23 cellular contexts compared by ENCODE assay signal in the genomic region with DNA sequence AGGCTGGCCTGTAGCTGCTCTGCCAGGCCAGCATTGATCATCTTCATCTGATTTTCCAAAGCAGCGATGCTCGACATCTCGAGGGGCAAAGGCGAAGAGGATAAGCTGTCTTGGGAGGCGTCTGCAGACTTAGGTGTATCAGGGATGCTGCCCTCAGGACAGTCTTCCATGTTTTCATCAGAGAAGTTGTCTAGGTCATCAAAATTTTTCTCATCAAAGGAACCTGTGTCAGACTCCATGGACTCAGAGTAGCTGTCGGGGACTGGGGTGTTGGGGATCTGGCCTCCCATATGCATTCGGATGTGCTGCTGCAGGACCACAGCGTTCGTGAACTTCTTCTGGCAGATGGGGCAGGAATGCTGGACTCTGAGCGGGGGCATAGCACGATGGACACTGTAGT. TPM values are rescaled to one million over a fixed set of nuclear protein-coding genes. Genes with fewer than 3 reads are reported as not detected.
"Had no signal": no experiment of that assay in that cellular context is flagged by ENCODE, and none has a peak within 500 bp of the region (broad histone marks: within the 10 kb centered on the region; RNA-seq: fewer than 3 reads in every experiment).

No MANE protein-coding gene starts in this region.

- H3K4me3 ChIP-seq: K562 had no signal

- FAIRE-seq: K562, RCC 7860 had no signal

- DNase-seq: Kasumi-1, MM.1S, NCI-H1092 treated with DMSO at 0.1 percent for 48 hours, NCI-H1436, NCI-H187, NCI-H2029, NCI-H2081 treated with DMSO at 0.1 percent for 48 hours, NCI-H2171, NCI-H226, NCI-H446, NCI-H510A, NCI-H524 treated with DMSO at 0.1 percent for 48 hours, NCI-H69, NCI-H774, RPMI8226, SHP77 had no signal

- H3K36me3 Mint-ChIP-seq: IgD-negative memory B cell had no signal

- H3K4me2 ChIP-seq: KMS-11, SK-N-SH had no signal

- H3K4me3 Mint-ChIP-seq: IgD-negative memory B cell had no signal

- H3K9me3 ChIP-seq: SK-N-SH had no signal

- H3K9ac ChIP-seq: KMS-11, SK-N-SH had no signal

- H3K27ac ChIP-seq: KMS-11 had no signal

- ATAC-seq: K562 had no signal

- H3K4me1 Mint-ChIP-seq: IgD-negative memory B cell had no signal

RNA-seq across cellular contexts. Expression of gene SALL1, which starts 11.5 kb away (rescaled TPM):
- total RNA-seq: HT-29, K562, SK-MEL-5 had no signal
- polyA plus RNA-seq: IgD-negative memory B cell, K562 had no signal
